Comparison of ENCODE assay signal across 17 cellular contexts in the genomic region with DNA sequence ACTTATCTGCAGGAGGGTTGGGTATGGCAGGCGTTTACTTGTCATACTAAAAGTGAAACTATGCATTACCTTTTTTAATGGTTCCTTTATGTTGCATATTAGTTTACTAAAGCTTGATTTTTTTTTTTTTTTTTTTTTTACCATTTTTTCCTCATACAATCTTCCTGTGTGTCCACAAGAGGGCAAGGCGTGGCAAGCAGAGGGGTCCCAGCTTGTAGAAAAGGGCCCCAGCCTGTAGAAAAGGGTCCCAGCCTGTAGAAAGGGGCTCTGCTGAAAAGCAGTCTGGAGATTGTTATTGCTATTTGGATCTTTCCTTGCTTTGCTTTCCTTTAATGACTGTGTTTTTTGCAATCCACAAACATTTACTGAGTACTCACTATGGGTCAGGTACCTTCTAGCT. TPM values are rescaled to one million over a fixed set of nuclear protein-coding genes. Genes with fewer than 3 reads are reported as not detected.
DNase-seq lines count a peak whose midpoint lies in the region; ATAC-seq and TF ChIP-seq lines count a peak whose summit lies in the region.
"Had no signal": no experiment of that assay in that cellular context is flagged by ENCODE, and none has a peak within 500 bp of the region (broad histone marks: within the 10 kb centered on the region; RNA-seq: fewer than 3 reads in every experiment).

No MANE protein-coding gene starts in this region.

- no peak for ATAC-seq in stimulated activated naive CD8-positive, alpha-beta T cell treated with anti-CD3 and anti-CD28 coated beads, Interleukin-15, amount 100 ng/mL, for 72 hours

- H3K36me3 ChIP-seq in endodermal cell (ENCODE audit: control insufficient read depth, insufficient read depth, low read length) = peaks cover 83% of the 10 kb centered on the region

- DNase-seq in activated T-cell treated with anti-CD3 and anti-CD28 coated beads, Interleukin-2, amount 50 U/mL, for 24 hours = no peak
- DNase-seq in activated T-cell treated with anti-CD3 and anti-CD28 coated beads for 4 hours = no peak
- no peak for DNase-seq in LNCaP clone FGC (ENCODE audit: low read depth)
- DNase-seq in endodermal cell = no peak
- no peak for DNase-seq in retinal pigment epithelial cell (ENCODE audit: low read depth)
- no peak for DNase-seq in COLO668 (lab: John Stamatoyannopoulos, UW; ENCODE audit: unreplicated experiment)
- no peak for DNase-seq in stimulated activated naive CD8-positive, alpha-beta T cell treated with anti-CD3 and anti-CD28 coated beads, Interleukin-15, amount 100 ng/mL, for 72 hours
- DNase-seq in DMS79 treated with DMSO at 0.1 percent for 48 hours (lab: John Stamatoyannopoulos, UW) = no peak
- DNase-seq: activated CD4-positive, alpha-beta T cell treated with anti-CD3 and anti-CD28 coated beads for 48 hours; foreskin fibroblast; NCI-H2081 treated with DMSO at 0.1 percent for 48 hours; NCI-H526 treated with DMSO at 0.1 percent for 48 hours; sigmoid colon; stimulated activated naive CD4-positive, alpha-beta T cell had no signal

- H3K4me1 Mint-ChIP-seq in activated T-cell treated with anti-CD3 and anti-CD28 coated beads, Interleukin-2, amount 50 U/mL, for 24 hours (ENCODE audit: low read depth) = peaks cover 2% of the 10 kb centered on the region
- no peaks in the 10 kb centered on the region for H3K4me1 Mint-ChIP-seq in endodermal cell
- no peaks in the 10 kb centered on the region for H3K4me1 Mint-ChIP-seq in stimulated activated naive CD8-positive, alpha-beta T cell treated with anti-CD3 and anti-CD28 coated beads, Interleukin-15, amount 100 ng/mL, for 72 hours

- H3K9me3 Mint-ChIP-seq in activated T-cell treated with anti-CD3 and anti-CD28 coated beads, Interleukin-2, amount 50 U/mL, for 24 hours = peaks cover 6% of the 10 kb centered on the region
- no peaks in the 10 kb centered on the region for H3K9me3 Mint-ChIP-seq in endodermal cell
- H3K9me3 Mint-ChIP-seq in stimulated activated naive CD8-positive, alpha-beta T cell treated with anti-CD3 and anti-CD28 coated beads, Interleukin-15, amount 100 ng/mL, for 72 hours = no peaks in the 10 kb centered on the region

- no peak overlapping the region for H3K9ac ChIP-seq in endodermal cell (ENCODE audit: extremely low read depth, low read length, poor library complexity, severe bottlenecking)

- WGBS in endodermal cell (ENCODE audit: insufficient coverage in 1 of 2, insufficient read length in 1 of 2), 2 experiments = 98% methylated on average over 2 of the region's 2 CpGs; no CpG with 5 or more reads in 1 of the 2 experiments

- H3K27me3 ChIP-seq in endodermal cell (ENCODE audit: control insufficient read depth, insufficient read depth, low read length, poor library complexity, severe bottlenecking) = no peaks in the 10 kb centered on the region
- H3K27me3 ChIP-seq: sigmoid colon had no signal

- H3K27me3 Mint-ChIP-seq in activated T-cell treated with anti-CD3 and anti-CD28 coated beads, Interleukin-2, amount 50 U/mL, for 24 hours = no peaks in the 10 kb centered on the region
- H3K27me3 Mint-ChIP-seq in endodermal cell (ENCODE audit: insufficient read depth) = no peaks in the 10 kb centered on the region
- no peaks in the 10 kb centered on the region for H3K27me3 Mint-ChIP-seq in stimulated activated naive CD8-positive, alpha-beta T cell treated with anti-CD3 and anti-CD28 coated beads, Interleukin-15, amount 100 ng/mL, for 72 hours

- no peak overlapping the region for H3K4me3 Mint-ChIP-seq in activated T-cell treated with anti-CD3 and anti-CD28 coated beads, Interleukin-2, amount 50 U/mL, for 24 hours
- no peak overlapping the region for H3K4me3 Mint-ChIP-seq in endodermal cell
- H3K4me3 Mint-ChIP-seq in stimulated activated naive CD8-positive, alpha-beta T cell treated with anti-CD3 and anti-CD28 coated beads, Interleukin-15, amount 100 ng/mL, for 72 hours = no peak overlapping the region

- peak overlapping the region; percentile 29 for H3K27ac Mint-ChIP-seq in activated T-cell treated with anti-CD3 and anti-CD28 coated beads, Interleukin-2, amount 50 U/mL, for 24 hours
- H3K27ac Mint-ChIP-seq in endodermal cell = no peak overlapping the region
- H3K27ac Mint-ChIP-seq in stimulated activated naive CD8-positive, alpha-beta T cell treated with anti-CD3 and anti-CD28 coated beads, Interleukin-15, amount 100 ng/mL, for 72 hours = no peak overlapping the region

- no peak overlapping the region for H3K4me3 ChIP-seq in LNCaP clone FGC (ENCODE audit: low read depth, low read length)
- H3K4me3 ChIP-seq in endodermal cell (ENCODE audit: low read length) = no peak overlapping the region
- H3K4me3 ChIP-seq in retinal pigment epithelial cell (ENCODE audit: low read length) = no peak overlapping the region
- H3K4me3 ChIP-seq: lung, sigmoid colon had no signal

- H3K36me3 Mint-ChIP-seq in activated T-cell treated with anti-CD3 and anti-CD28 coated beads, Interleukin-2, amount 50 U/mL, for 24 hours (ENCODE audit: low read depth) = peaks cover 94% of the 10 kb centered on the region
- peaks cover 77% of the 10 kb centered on the region for H3K36me3 Mint-ChIP-seq in endodermal cell (ENCODE audit: low read depth)

- H3K4me1 ChIP-seq in endodermal cell (ENCODE audit: control insufficient read depth, insufficient read depth, low read length) = no peaks in the 10 kb centered on the region
- H3K4me1 ChIP-seq: sigmoid colon had no signal

- no peak overlapping the region for H3K27ac ChIP-seq in endodermal cell (ENCODE audit: low read depth, low read length)
- H3K27ac ChIP-seq: sigmoid colon had no signal

- TF ChIP-seq CTCF in LNCaP clone FGC (IDR thresholded peaks at IDR 0.05; ENCODE audit: control insufficient read depth, extremely low read depth, insufficient read depth) (peak; percentile 19; the same call in 1 of the 2 replicates), endodermal cell (conservative IDR thresholded peaks at IDR 0.05) (peak; percentile 59), retinal pigment epithelial cell (conservative IDR thresholded peaks at IDR 0.05; ENCODE audit: low read depth, low read length) (peak; percentile 26)

- no peaks in the 10 kb centered on the region for H3K9me3 ChIP-seq in endodermal cell (ENCODE audit: control insufficient read depth, low read length)
- H3K9me3 ChIP-seq: sigmoid colon had no signal

RNA-seq across cellular contexts. Expression of a gene that starts 21.9 kb away (rescaled TPM):
- total RNA-seq in endodermal cell = 10 to 100 TPM; 18.8 to 23.3 TPM
- 36.3 TPM for polyA plus RNA-seq in endodermal cell (2013, experiment 1 of 2)
- 32.6 TPM for polyA plus RNA-seq in endodermal cell (2013, experiment 2 of 2)

RNA-seq across cellular contexts. Expression of a gene that starts 33.4 kb away (rescaled TPM):
- total RNA-seq in endodermal cell = under 1 TPM in 1 of 2 donors, not detected in 1; 0.84 TPM
- not detected for polyA plus RNA-seq in endodermal cell (2013, experiment 1 of 2)
- polyA plus RNA-seq in endodermal cell (2013, experiment 2 of 2) = not detected
- total RNA-seq: dermis microvascular lymphatic vessel endothelial cell; sigmoid colon; T-helper 2 cell treated with Interferon-gamma antibody and Interleukin-4, amounts not matched to agents 100 ng/mL and 5 ng/mL, for 36 hours had no signal
